Comparison of ENCODE assay signal across 8 cellular contexts in the genomic region with DNA sequence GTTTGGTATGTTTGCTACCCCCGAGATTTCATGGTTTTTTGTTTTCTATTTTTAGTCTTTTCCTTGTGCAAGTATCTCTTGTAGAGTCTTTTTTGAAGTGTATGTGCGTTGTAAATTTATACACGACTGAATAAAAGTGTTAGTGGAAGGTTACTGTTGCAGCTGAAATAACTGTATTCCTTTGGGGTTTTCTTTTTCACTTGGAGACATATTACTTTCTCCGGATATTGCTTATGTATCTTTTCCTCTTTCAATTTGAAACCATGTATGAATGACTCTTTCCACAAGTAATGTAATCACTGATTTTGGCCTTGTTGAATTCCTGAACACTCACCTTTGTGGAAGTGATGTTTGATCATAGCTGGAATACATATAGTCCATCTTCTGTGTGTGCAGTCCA. TPM values are rescaled to one million over a fixed set of nuclear protein-coding genes. Genes with fewer than 3 reads are reported as not detected.
A peak's percentile ranks its signal among the peaks of the same experiment; 100 is the strongest.
DNase-seq lines count a peak whose midpoint lies in the region; ATAC-seq, FAIRE-seq and TF ChIP-seq lines count a peak whose summit lies in the region.

No MANE protein-coding gene starts in this region.

- H3K36me3 ChIP-seq in thyroid gland = no peaks in the 10 kb centered on the region

- peak overlapping the region; percentile 95 for H3K27ac Mint-ChIP-seq in activated T-helper 17 cell treated with anti-CD3 and anti-CD28 coated beads, Interleukin-2, amount 50 U/mL, for 72 hours

- no peak for DNase-seq in activated T-cell treated with anti-CD3 and anti-CD28 coated beads, Interleukin-2, amount 50 U/mL, for 4 hours
- DNase-seq in activated T-cell treated with anti-CD3 and anti-CD28 coated beads, Interleukin-2, amount 50 U/mL, for 1 hour = no peak
- DNase-seq in thyroid gland (no peak), NOMO-1 (lab: John Stamatoyannopoulos, UW; ENCODE audit: unreplicated experiment in 2 of 2) (no peak), NCI-H2171 treated with DMSO at 0.1 percent for 48 hours (lab: John Stamatoyannopoulos, UW) (no peak)

- H3K4me3 Mint-ChIP-seq in activated T-cell treated with anti-CD3 and anti-CD28 coated beads, Interleukin-2, amount 50 U/mL, for 4 hours = peak overlapping the region; percentile 98
- peak overlapping the region; percentile 96 for H3K4me3 Mint-ChIP-seq in activated T-helper 17 cell treated with anti-CD3 and anti-CD28 coated beads, Interleukin-2, amount 50 U/mL, for 72 hours

- H3K4me1 Mint-ChIP-seq in activated T-cell treated with anti-CD3 and anti-CD28 coated beads, Interleukin-2, amount 50 U/mL, for 4 hours (ENCODE audit: low read depth) = peaks cover 67% of the 10 kb centered on the region
- peaks cover 38% of the 10 kb centered on the region for H3K4me1 Mint-ChIP-seq in activated T-helper 17 cell treated with anti-CD3 and anti-CD28 coated beads, Interleukin-2, amount 50 U/mL, for 72 hours

- peak; percentile 5 for FAIRE-seq in islet of Langerhans (lab: Jason Lieb, UNC)

- no peaks in the 10 kb centered on the region for H3K27me3 Mint-ChIP-seq in activated T-cell treated with anti-CD3 and anti-CD28 coated beads, Interleukin-2, amount 50 U/mL, for 4 hours (ENCODE audit: low read depth)
- no peaks in the 10 kb centered on the region for H3K27me3 Mint-ChIP-seq in activated T-helper 17 cell treated with anti-CD3 and anti-CD28 coated beads, Interleukin-2, amount 50 U/mL, for 72 hours

- peak overlapping the region; percentile 56 to 80 (median 71) for H3K4me3 ChIP-seq in thyroid gland (replicated peaks in 1 of 3)

- no peak for ATAC-seq in activated T-cell treated with anti-CD3 and anti-CD28 coated beads, Interleukin-2, amount 50 U/mL, for 4 hours
- ATAC-seq in activated T-helper 17 cell treated with anti-CD3 and anti-CD28 coated beads, Interleukin-2, amount 50 U/mL, for 72 hours (replicated peaks) = no peak
- no peak for ATAC-seq in GM21423 (IDR thresholded peaks at IDR 0.05; ENCODE audit: unreplicated experiment)

- intact Hi-C loops in thyroid gland (cut with DNase I) = loop anchor here (5.0 kb wide), 1 partner anchor 70 kb away; a partner anchor contains a TSS

- H3K9me3 ChIP-seq in thyroid gland = no peaks in the 10 kb centered on the region

- WGBS in thyroid gland, 2 donors = 3 to 8% methylated on average over 4 of the region's 4 CpGs

- no peak for TF ChIP-seq POLR2A in thyroid gland (IDR thresholded peaks at IDR 0.05)

- H3K4me1 ChIP-seq in thyroid gland = peaks cover 12 to 19% of the 10 kb centered on the region in 2 donors

- H3K36me3 Mint-ChIP-seq in activated T-cell treated with anti-CD3 and anti-CD28 coated beads, Interleukin-2, amount 50 U/mL, for 4 hours (ENCODE audit: insufficient read depth) = peaks cover 28% of the 10 kb centered on the region
- peaks cover 50% of the 10 kb centered on the region for H3K36me3 Mint-ChIP-seq in activated T-helper 17 cell treated with anti-CD3 and anti-CD28 coated beads, Interleukin-2, amount 50 U/mL, for 72 hours (ENCODE audit: low read depth)

- H3K27me3 ChIP-seq in thyroid gland = no peaks in the 10 kb centered on the region

- TF ChIP-seq CTCF in thyroid gland (IDR thresholded peaks at IDR 0.05) = no peak

- H3K27ac ChIP-seq in thyroid gland = no peak overlapping the region

- no peaks in the 10 kb centered on the region for H3K9me3 Mint-ChIP-seq in activated T-cell treated with anti-CD3 and anti-CD28 coated beads, Interleukin-2, amount 50 U/mL, for 4 hours
- H3K9me3 Mint-ChIP-seq in activated T-helper 17 cell treated with anti-CD3 and anti-CD28 coated beads, Interleukin-2, amount 50 U/mL, for 72 hours = no peaks in the 10 kb centered on the region

RNA-seq across cellular contexts. Expression of a gene that starts 1.0 kb away (rescaled TPM):
- 10 to 100 TPM; 47.1 to 55.6 (median 53.8) TPM for total RNA-seq in activated T-cell treated with anti-CD3 and anti-CD28 coated beads, Interleukin-2, amount 50 U/mL, for 4 hours
- total RNA-seq in activated T-helper 17 cell treated with anti-CD3 and anti-CD28 coated beads, Interleukin-2, amount 50 U/mL, for 72 hours = 10 to 100 TPM in 1 of 2 donors, 1 to 10 TPM in 1; 8.6 to 19.6 TPM
- 10 to 100 TPM in 1 of 4 donors, 1 to 10 TPM in 3; 6.4 to 14.9 (median 7.1) TPM for total RNA-seq in thyroid gland

RNA-seq across cellular contexts. Expression of a gene that starts 1.1 kb away (rescaled TPM):
- 10 to 100 TPM; 27.8 to 32.6 (median 29.6) TPM for total RNA-seq in activated T-cell treated with anti-CD3 and anti-CD28 coated beads, Interleukin-2, amount 50 U/mL, for 4 hours
- 10 to 100 TPM; 14.1 to 25.0 TPM for total RNA-seq in activated T-helper 17 cell treated with anti-CD3 and anti-CD28 coated beads, Interleukin-2, amount 50 U/mL, for 72 hours
- total RNA-seq in thyroid gland = 10 to 100 TPM; 14.9 to 26.1 (median 18.4) TPM
